Comparison of ENCODE assay signal across 8 cellular contexts in genomic region chr4:98995183-98996055, GRCh38. TPM values are rescaled to one million over a fixed set of nuclear protein-coding genes. Genes with fewer than 3 reads are reported as not detected.
A peak's percentile ranks its signal among the peaks of the same experiment; 100 is the strongest.
DNase-seq lines count a peak whose midpoint lies in the region; ATAC-seq and TF ChIP-seq lines count a peak whose summit lies in the region.

METAP1 (plus strand) TSS chr4:98995721; CDS start chr4:98995754, 33 bp downstream.

- H2AFZ ChIP-seq in PC-9 = peak within 1 kb of the TSS; percentile 97

- peaks cover 7% of the 10 kb centered on the region; the same call in 1 of the 2 replicates for H4K20me1 ChIP-seq in PC-9 (ENCODE audit: insufficient read depth)

- H3K9ac ChIP-seq in muscle layer of colon (ENCODE audit: low read length) = peak within 1 kb of the TSS; percentile 92

- H3K27me3 ChIP-seq in PC-9 (ENCODE audit: insufficient read depth, low read depth) = no peaks in the 10 kb centered on the region
- H3K27me3 ChIP-seq in esophagus (ENCODE audit: control insufficient read depth in 1 of 2, insufficient read depth in 2 of 2, low read length in 2 of 2) = no peaks in the 10 kb centered on the region
- H3K27me3 ChIP-seq in muscle layer of colon (ENCODE audit: control insufficient read depth in 1 of 2, insufficient read depth in 2 of 2, low read length in 2 of 2) = no peaks in the 10 kb centered on the region

- H3K4me1 Mint-ChIP-seq in activated T-cell treated with anti-CD3 and anti-CD28 coated beads, Interleukin-2, amount 50 U/mL, for 24 hours (ENCODE audit: low read depth) = peaks cover 41% of the 10 kb centered on the region

- H3K4me2 ChIP-seq in PC-9 = peak within 1 kb of the TSS; percentile 95

- peaks cover 25% of the 10 kb centered on the region for H3K36me3 Mint-ChIP-seq in activated T-cell treated with anti-CD3 and anti-CD28 coated beads, Interleukin-2, amount 50 U/mL, for 24 hours (ENCODE audit: low read depth)

- peaks cover 45% of the 10 kb centered on the region for H3K79me2 ChIP-seq in PC-9 (ENCODE audit: low read depth)

- H3K27me3 Mint-ChIP-seq in activated T-cell treated with anti-CD3 and anti-CD28 coated beads, Interleukin-2, amount 50 U/mL, for 24 hours = no peaks in the 10 kb centered on the region

- H3K27ac ChIP-seq in PC-9 (peak within 1 kb of the TSS; percentile 55), esophagus (ENCODE audit: low read depth in 2 of 2, low read length in 1 of 2) (peak within 1 kb of the TSS; percentile 87 to 96), muscle layer of colon (ENCODE audit: low read depth, low read length) (peak within 1 kb of the TSS; percentile 97)

- H3K4me1 ChIP-seq in PC-9 (replicated peaks; ENCODE audit: insufficient read depth) (peaks cover 28% of the 10 kb centered on the region), esophagus (ENCODE audit: control insufficient read depth in 2 of 2, insufficient read depth in 2 of 2, low read length in 1 of 2) (no peaks in the 10 kb centered on the region), muscle layer of colon (ENCODE audit: insufficient read depth, low read length) (peaks cover 14% of the 10 kb centered on the region)

- H3K9me3 ChIP-seq in PC-9 (ENCODE audit: insufficient read depth, low read depth) (no peaks in the 10 kb centered on the region), esophagus (ENCODE audit: control insufficient read depth in 2 of 2, insufficient read depth in 1 of 2, low read depth in 1 of 2, low read length in 1 of 2) (no peaks in the 10 kb centered on the region), muscle layer of colon (ENCODE audit: low read length) (no peaks in the 10 kb centered on the region)

- intact Hi-C loops in PC-9 (cut with micrococcal nuclease; ENCODE audit: unreplicated experiment) = loop anchor here (1.0 to 10.0 kb wide), 6 partner anchors 62 to 851 kb away; partner anchors contain the start of genes EIF4E and STPG2

- peak; percentile 55 for TF ChIP-seq CTCF in PC-9 (conservative IDR thresholded peaks at IDR 0.05)

- 0 out of 2 replicates have a peak, but pooled peaks cover 7% of the 10 kb centered on the region for H3F3A ChIP-seq in PC-9 (ENCODE audit: insufficient read depth, low read depth)

- POLR2A ChIA-PET in PC-9 (lab: Charles Lee; ENCODE audit: unreplicated experiment) = interaction anchor here (0.5 to 0.7 kb wide), 7 partner anchors 42 to 711 kb away, joined by 3 to 15 read pairs (median 5); no protein-coding TSS in a partner anchor

- CTCF ChIA-PET in PC-9 (lab: Charles Lee) = interaction anchor here (0.6 to 1.1 kb wide), 4 partner anchors 60 to 500 kb away, joined by 3 to 4 read pairs (median 3); partner anchors contain the start of gene EIF4E

- no peaks in the 10 kb centered on the region for H3K9me2 ChIP-seq in PC-9 (ENCODE audit: insufficient read depth)

- WGBS in esophagus, 2 donors = 0 to 1% methylated on average over 39 to 94 of the region's 94 CpGs

- peak within 1 kb of the TSS; percentile 98 for H3K27ac Mint-ChIP-seq in activated T-cell treated with anti-CD3 and anti-CD28 coated beads, Interleukin-2, amount 50 U/mL, for 24 hours

- peak; percentile 92 for ATAC-seq in GM21717 (IDR thresholded peaks at IDR 0.05; ENCODE audit: unreplicated experiment)

- H3K4me3 ChIP-seq in PC-9 (peak within 1 kb of the TSS; percentile 65), esophagus (ENCODE audit: low read depth in 1 of 2, low read length in 2 of 2) (peak within 1 kb of the TSS; percentile 91 to 96), muscle layer of colon (ENCODE audit: low read depth in 1 of 2, low read length in 2 of 2) (peak within 1 kb of the TSS; percentile 78 to 80)

- H3K4me3 Mint-ChIP-seq in activated T-cell treated with anti-CD3 and anti-CD28 coated beads, Interleukin-2, amount 50 U/mL, for 24 hours = peak within 1 kb of the TSS; percentile 86

- in situ Hi-C loops in KBM-7 (cut with MboI; ENCODE audit: low pct_unique_long_range_greater_than_20kb, low sequenced_read_pairs) = no loop called here

- no peaks in the 10 kb centered on the region for H3K9me3 Mint-ChIP-seq in activated T-cell treated with anti-CD3 and anti-CD28 coated beads, Interleukin-2, amount 50 U/mL, for 24 hours

- peak; percentile 85 for DNase-seq in DMS53 treated with DMSO at 0.1 percent for 48 hours (lab: John Stamatoyannopoulos, UW; ENCODE audit: unreplicated experiment)
- DNase-seq in KBM-7 = peak; percentile 96
- DNase-seq in PC-9 = peak; percentile 88 to 92
- peak; percentile 95 for DNase-seq in activated T-cell treated with anti-CD3 and anti-CD28 coated beads, Interleukin-2, amount 50 U/mL, for 24 hours
- peak; percentile 81 for DNase-seq in stimulated activated CD8-positive, alpha-beta memory T cell treated with anti-CD3 and anti-CD28 coated beads, Interleukin-7, amount 100 ng/mL, for 24 hours (ENCODE audit: low read depth)

- H3K36me3 ChIP-seq in PC-9 (ENCODE audit: low read depth) = no peaks in the 10 kb centered on the region
- no peaks in the 10 kb centered on the region for H3K36me3 ChIP-seq in esophagus (ENCODE audit: control insufficient read depth in 2 of 2, insufficient read depth in 2 of 2, low read length in 1 of 2)
- no peaks in the 10 kb centered on the region for H3K36me3 ChIP-seq in muscle layer of colon (ENCODE audit: insufficient read depth, low read length)

- BruUV-seq in PC-9 (replicated peaks; lab: Mats Ljungman, UMichigan) = no TSS peak

RNA-seq across cellular contexts. Expression of gene METAP1, which starts in this region (rescaled TPM):
- total RNA-seq in PC-9 (2021) = 36.7 and 42.0 TPM in 2 replicates
- 10 to 100 TPM; 47.7 to 48.6 TPM for polyA plus RNA-seq in esophagus

Comparison
In these comparisons a context has a peak if more than half of its experiments do, and no peak if none do; other contexts are left out.
1. Peak in every context shown above with its lines: DNase-seq, ATAC-seq, H3K4me3 ChIP-seq and H3K27ac ChIP-seq.